ENCODE assay signal across 1 cellular context in the genomic region with DNA sequence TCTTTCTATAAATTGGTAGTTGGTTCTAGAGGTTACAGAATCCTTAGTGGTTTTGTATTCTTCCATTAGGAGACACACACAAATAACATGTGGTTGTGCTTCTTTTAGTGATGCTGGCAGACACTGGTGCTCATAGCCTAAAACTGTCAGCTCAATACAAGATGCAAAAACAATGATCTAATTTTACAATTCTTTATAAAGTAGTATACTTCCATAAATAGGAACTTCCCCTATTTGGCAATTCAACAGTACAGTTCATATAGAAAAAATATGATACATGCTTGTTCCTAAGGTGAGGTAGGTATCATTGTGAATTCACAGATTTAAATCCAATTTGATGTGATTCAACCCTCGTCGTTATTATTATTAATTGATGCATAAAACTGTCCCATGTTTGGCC.
TF ChIP-seq lines count a peak whose summit lies in the region.

No MANE protein-coding gene starts in this region.

TF ChIP-seq in HCT116, 20 proteins besides CTCF, POLR2A, EP300 and RAD21 (continued from another document):
- TF ChIP-seq, protein P1, sequence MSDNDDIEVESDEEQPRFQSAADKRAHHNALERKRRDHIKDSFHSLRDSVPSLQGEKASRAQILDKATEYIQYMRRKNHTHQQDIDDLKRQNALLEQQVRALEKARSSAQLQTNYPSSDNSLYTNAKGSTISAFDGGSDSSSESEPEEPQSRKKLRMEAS (IDR thresholded peaks at IDR 0.05) = no peak
- TF ChIP-seq EZH2 (IDR thresholded peaks at IDR 0.05) (no peak), TCF7L2 (IDR thresholded peaks at IDR 0.05; ENCODE audit: borderline replicate concordance, extremely low read depth, insufficient read depth, insufficient read length) (no peak), ZFX (IDR thresholded peaks at IDR 0.05) (no peak)
TF ChIP-seq in HCT116: peak in this region for 0.
